Comparison of ENCODE assay signal across 8 cellular contexts in genomic region chr1:207866471-207867135, GRCh38. TPM values are rescaled to one million over a fixed set of nuclear protein-coding genes. Genes with fewer than 3 reads are reported as not detected.
DNase-seq lines count a peak whose midpoint lies in the region; ATAC-seq, FAIRE-seq and TF ChIP-seq lines count a peak whose summit lies in the region.

No MANE protein-coding gene starts in this region.

- no peak for DNase-seq in CD14-positive monocyte (ENCODE audit: low spot score)
- DNase-seq in Peyer's patch: peak in 2 of 3 donors; percentile 57 to 79
- DNase-seq in endothelial cell (ENCODE audit: low spot score): no peak
- no peak for DNase-seq in natural killer cell treated with Interleukin-12 subunit alpha and Interleukin-12 subunit beta and Interleukin-15 and Interleukin-18, amount 100 ng/mL, for 72 hours (ENCODE audit: low spot score)
- DNase-seq in NCI-H1092 (lab: John Stamatoyannopoulos, UW): no peak
- no peak for DNase-seq in small intestine
- no peak for DNase-seq in RKO (ENCODE audit: low spot score)

- H3K9me3 Mint-ChIP-seq in CD14-positive monocyte: no peaks in the 10 kb centered on the region
- H3K9me3 Mint-ChIP-seq in endothelial cell (ENCODE audit: unreplicated experiment): no peaks in the 10 kb centered on the region
- H3K9me3 Mint-ChIP-seq in natural killer cell treated with Interleukin-12 subunit alpha and Interleukin-12 subunit beta and Interleukin-15 and Interleukin-18, amount 100 ng/mL, for 72 hours: no peaks in the 10 kb centered on the region

- no peak for FAIRE-seq in small intestine (lab: Jason Lieb, UNC)

- H3K27me3 ChIP-seq in Peyer's patch (no peaks in the 10 kb centered on the region), small intestine (ENCODE audit: control insufficient read depth in 2 of 2, insufficient read depth in 2 of 2, low read length in 2 of 2) (no peaks in the 10 kb centered on the region)

- TF ChIP-seq CTCF in CD14-positive monocyte (IDR thresholded peaks at IDR 0.05): no peak
- TF ChIP-seq CTCF in Peyer's patch (IDR thresholded peaks at IDR 0.05): no peak
- TF ChIP-seq CTCF in endothelial cell (IDR thresholded peaks at IDR 0.05; ENCODE audit: unreplicated experiment): no peak

- H3K36me3 Mint-ChIP-seq in CD14-positive monocyte: peaks cover 45 to 47% of the 10 kb centered on the region in 2 donors
- H3K36me3 Mint-ChIP-seq in endothelial cell (ENCODE audit: low read depth, unreplicated experiment): peaks cover 24% of the 10 kb centered on the region
- H3K36me3 Mint-ChIP-seq in natural killer cell treated with Interleukin-12 subunit alpha and Interleukin-12 subunit beta and Interleukin-15 and Interleukin-18, amount 100 ng/mL, for 72 hours: peaks cover 10% of the 10 kb centered on the region

- peak overlapping the region; percentile 93 to 95 (median 93) for H3K27ac ChIP-seq in Peyer's patch
- H3K27ac ChIP-seq in small intestine (ENCODE audit: low read depth in 1 of 2, low read length in 1 of 2): peak overlapping the region in 1 of 2 donors; percentile 83

- intact Hi-C loops in CD14-positive monocyte (cut with micrococcal nuclease): loop anchor here in 1 of 2 donors (5.0 kb wide), 1 partner anchor 114 kb away; the partner anchor contains the start of gene CD46

- TF ChIP-seq POLR2A in Peyer's patch (IDR thresholded peaks at IDR 0.05): no peak

- H3K27ac Mint-ChIP-seq in CD14-positive monocyte (peak overlapping the region; percentile 87 to 97 (median 96)), endothelial cell (ENCODE audit: unreplicated experiment) (no peak overlapping the region)
- peak overlapping the region; percentile 12 to 74 for H3K27ac Mint-ChIP-seq in natural killer cell treated with Interleukin-12 subunit alpha and Interleukin-12 subunit beta and Interleukin-15 and Interleukin-18, amount 100 ng/mL, for 72 hours

- peaks cover 0 to 2% (median 0%) of the 10 kb centered on the region in 3 donors for H3K27me3 Mint-ChIP-seq in CD14-positive monocyte (ENCODE audit: low read depth in 3 of 3)
- H3K27me3 Mint-ChIP-seq in endothelial cell (ENCODE audit: unreplicated experiment): peaks cover 21% of the 10 kb centered on the region
- no peaks in the 10 kb centered on the region for H3K27me3 Mint-ChIP-seq in natural killer cell treated with Interleukin-12 subunit alpha and Interleukin-12 subunit beta and Interleukin-15 and Interleukin-18, amount 100 ng/mL, for 72 hours

- H3K36me3 ChIP-seq in Peyer's patch (no peaks in the 10 kb centered on the region), small intestine (ENCODE audit: control insufficient read depth in 2 of 2, insufficient read depth in 2 of 2, low read length in 2 of 2) (no peaks in the 10 kb centered on the region)

- peaks cover 73% of the 10 kb centered on the region for H3K4me1 Mint-ChIP-seq in CD14-positive monocyte
- peaks cover 70% of the 10 kb centered on the region for H3K4me1 Mint-ChIP-seq in endothelial cell (ENCODE audit: unreplicated experiment)
- H3K4me1 Mint-ChIP-seq in natural killer cell treated with Interleukin-12 subunit alpha and Interleukin-12 subunit beta and Interleukin-15 and Interleukin-18, amount 100 ng/mL, for 72 hours (ENCODE audit: low read depth in 2 of 2): peaks cover 63 to 66% of the 10 kb centered on the region in 2 donors

- H3K4me3 Mint-ChIP-seq in CD14-positive monocyte: peak overlapping the region; percentile 92 to 95
- H3K4me3 Mint-ChIP-seq in endothelial cell (ENCODE audit: unreplicated experiment): peak overlapping the region; percentile 70
- H3K4me3 Mint-ChIP-seq in natural killer cell treated with Interleukin-12 subunit alpha and Interleukin-12 subunit beta and Interleukin-15 and Interleukin-18, amount 100 ng/mL, for 72 hours: peak overlapping the region; percentile 89

- H3K4me1 ChIP-seq in Peyer's patch (peaks cover 0 to 53% (median 21%) of the 10 kb centered on the region in 4 donors), small intestine (ENCODE audit: control insufficient read depth in 2 of 2, insufficient read depth in 1 of 2, low read depth in 1 of 2, low read length in 1 of 2) (peaks cover 0 to 6% of the 10 kb centered on the region in 2 donors)

- 60 to 84% (median 76%) methylated on average over 9 of the region's 9 CpGs for WGBS in small intestine, 3 donors

- no peaks in the 10 kb centered on the region for H3K9me3 ChIP-seq in Peyer's patch
- no peaks in the 10 kb centered on the region for H3K9me3 ChIP-seq in small intestine (ENCODE audit: control insufficient read depth, low read depth)

- ATAC-seq in natural killer cell treated with Interleukin-12 subunit alpha and Interleukin-12 subunit beta and Interleukin-15 and Interleukin-18, amount 100 ng/mL, for 72 hours: no peak
- ATAC-seq in GM18870 (IDR thresholded peaks at IDR 0.05; ENCODE audit: unreplicated experiment): no peak

- H3K4me3 ChIP-seq in Peyer's patch (peak overlapping the region in 3 of 4 donors; percentile 76 to 97 (median 88)), small intestine (ENCODE audit: low read depth in 1 of 2, low read length in 2 of 2) (no peak overlapping the region)

RNA-seq across cellular contexts. Expression of gene CD34, which starts 44.3 kb away (rescaled TPM):
- polyA plus RNA-seq in CD14-positive monocyte: not detected
- total RNA-seq in Peyer's patch: 10 to 100 TPM in 3 of 4 donors, 1 to 10 TPM in 1; 4.6 to 21.9 (median 19.6) TPM
- total RNA-seq in endothelial cell (ENCODE audit: unreplicated experiment): 277 TPM
- not detected for total RNA-seq in natural killer cell treated with Interleukin-12 subunit alpha and Interleukin-12 subunit beta and Interleukin-15 and Interleukin-18, amount 100 ng/mL, for 72 hours
- polyA plus RNA-seq in small intestine: 10 to 100 TPM in 1 of 3 donors, 1 to 10 TPM in 2; 1.1 to 23.7 (median 1.4) TPM

Comparison
In these comparisons a context has a peak if more than half of its experiments do, and no peak if none do; other contexts are left out.
1. DNase-seq: peak in Peyer's patch (2 of 3); none in CD14-positive monocyte (single experiment), endothelial cell (single experiment), natural killer cell treated with Interleukin-12 subunit alpha and Interleukin-12 subunit beta and Interleukin-15 and Interleukin-18, amount 100 ng/mL, for 72 hours (single experiment), NCI-H1092 (single experiment), small intestine (single experiment) and RKO (single experiment).
2. H3K4me3 ChIP-seq: peak in Peyer's patch (3 of 4); none in small intestine (0 of 2).
3. RNA of gene CD34, which starts 44.3 kb away (total RNA-seq): 277 TPM in endothelial cell (single experiment); 4.6 to 21.9 TPM in Peyer's patch and not detected in natural killer cell treated with Interleukin-12 subunit alpha and Interleukin-12 subunit beta and Interleukin-15 and Interleukin-18, amount 100 ng/mL, for 72 hours; every median in the first group is over 10 times any median in the second.
4. Peak in every context shown above with its lines, with median percentiles within 50 percentile points of each other: H3K4me3 Mint-ChIP-seq.